8 cellular contexts compared by ENCODE assay signal in the genomic region with DNA sequence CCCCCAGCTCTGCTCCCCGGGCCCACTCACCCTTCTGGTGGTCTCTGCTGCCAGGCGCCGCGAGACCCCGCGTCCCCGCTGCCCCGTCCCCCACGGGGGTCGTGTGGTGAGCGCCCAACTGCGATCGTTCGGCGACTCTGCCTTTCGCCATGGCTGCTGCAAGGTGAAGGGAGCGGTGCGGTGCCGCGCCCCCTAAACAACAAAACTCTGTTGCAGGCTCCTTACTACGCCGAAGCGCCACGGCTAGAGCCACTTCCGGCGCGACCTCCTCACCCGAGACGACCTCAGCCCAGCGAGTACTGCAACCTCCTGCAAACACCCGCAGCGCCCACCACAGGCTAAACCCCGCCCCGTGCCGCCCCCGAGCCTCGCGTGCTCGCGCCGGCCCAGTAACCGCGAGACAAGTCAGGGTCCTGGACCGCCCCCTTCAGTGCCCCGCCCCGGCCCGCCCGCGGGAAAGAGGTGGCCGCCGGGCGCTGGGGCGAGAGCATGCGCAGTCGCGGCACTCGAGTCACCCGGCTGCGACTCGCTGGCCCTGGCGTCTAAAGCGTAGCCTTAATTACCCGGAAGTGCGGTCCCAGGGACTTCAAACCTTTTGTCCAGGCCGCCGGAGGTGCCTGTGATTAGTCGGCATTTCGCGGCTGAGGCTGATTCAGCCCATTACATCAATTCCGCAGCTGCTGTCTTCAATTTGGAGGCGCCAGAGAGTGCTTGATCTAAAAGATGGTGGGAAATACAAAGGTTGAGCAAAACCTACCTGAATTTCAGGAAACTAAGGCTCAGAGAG. TPM values are rescaled to one million over a fixed set of nuclear protein-coding genes. Genes with fewer than 3 reads are reported as not detected.
DNase-seq lines count a peak whose midpoint lies in the region; ATAC-seq, FAIRE-seq and TF ChIP-seq lines count a peak whose summit lies in the region.

A gene with protein sequence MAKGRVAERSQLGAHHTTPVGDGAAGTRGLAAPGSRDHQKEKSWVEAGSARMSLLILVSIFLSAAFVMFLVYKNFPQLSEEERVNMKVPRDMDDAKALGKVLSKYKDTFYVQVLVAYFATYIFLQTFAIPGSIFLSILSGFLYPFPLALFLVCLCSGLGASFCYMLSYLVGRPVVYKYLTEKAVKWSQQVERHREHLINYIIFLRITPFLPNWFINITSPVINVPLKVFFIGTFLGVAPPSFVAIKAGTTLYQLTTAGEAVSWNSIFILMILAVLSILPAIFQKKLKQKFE (minus strand): TSS at position 303 of the 787 bp plus-strand sequence. CDS start 152 bp downstream, at position 151.

- H3K9me2 ChIP-seq in OCI-LY7 (ENCODE audit: insufficient read depth, low read length), result no peaks in the 10 kb centered on the region

- CTCF ChIA-PET in OCI-LY7 (lab: Charles Lee; ENCODE audit: unreplicated experiment), result no interaction called here

- peaks cover 14% of the 10 kb centered on the region for H3K36me3 ChIP-seq in OCI-LY7 (ENCODE audit: insufficient read depth, low read length)
- H3K36me3 ChIP-seq in mucosa of descending colon (ENCODE audit: low read depth), result no peaks in the 10 kb centered on the region

- H3K4me3 ChIP-seq in OCI-LY7 (ENCODE audit: low read depth, low read length, poor library complexity, severe bottlenecking) (peak within 1 kb of the TSS; percentile 98), epithelial cell of esophagus (ENCODE audit: low read length) (peak within 1 kb of the TSS; percentile 77), mucosa of descending colon (peak within 1 kb of the TSS; percentile 74)

- peak within 1 kb of the TSS; percentile 98 for H3K4me2 ChIP-seq in OCI-LY7 (ENCODE audit: low read length)

- H3K9me3 ChIP-seq in OCI-LY7 (ENCODE audit: low read length) (no peaks in the 10 kb centered on the region), mucosa of descending colon (no peaks in the 10 kb centered on the region)

- ATAC-seq in GM21526 (IDR thresholded peaks at IDR 0.05; ENCODE audit: low FRiP score, unreplicated experiment), result peak; percentile 93
- ATAC-seq in mucosa of descending colon, result peak; percentile 97

- peaks cover 9% of the 10 kb centered on the region; the same call in 1 of the 2 replicates for H4K20me1 ChIP-seq in OCI-LY7 (ENCODE audit: insufficient read depth, low read length)

- POLR2A ChIA-PET in OCI-LY7 (lab: Charles Lee), result interaction anchor here (0.7 to 1.8 kb wide), 16 partner anchors 10 to 350 kb away, joined by 3 to 6 read pairs (median 4); a partner anchor contains a TSS

- H3K27ac ChIP-seq in OCI-LY7 (ENCODE audit: low read depth, low read length, poor library complexity, severe bottlenecking), result peak within 1 kb of the TSS; percentile 89

- TF ChIP-seq CTCF in D721Med (IDR thresholded peaks at IDR 0.05; ENCODE audit: insufficient read depth, missing control alignments) (peak; percentile 7), OCI-LY7 (conservative IDR thresholded peaks at IDR 0.05; ENCODE audit: low read length) (peak; percentile 40; the same call in 1 of the 2 replicates), epithelial cell of esophagus (IDR thresholded peaks at IDR 0.05; ENCODE audit: insufficient read depth, low read depth, low read length, missing control alignments) (peak; percentile 14), mucosa of descending colon (IDR thresholded peaks at IDR 0.05) (no peak)

- H2AFZ ChIP-seq in OCI-LY7 (ENCODE audit: low read length), result peak within 1 kb of the TSS; percentile 97

- peak; percentile 86 for DNase-seq in D721Med (ENCODE audit: insufficient read length, low spot score)
- DNase-seq in HuH-7.5 (ENCODE audit: low spot score), result peak; percentile 92
- DNase-seq in OCI-LY7 (ENCODE audit: low spot score), result peak; percentile 100
- DNase-seq in activated T-cell treated with anti-CD3 and anti-CD28 coated beads for 24 hours (ENCODE audit: low read depth), result peak; percentile 99
- DNase-seq in epithelial cell of esophagus (ENCODE audit: low read depth), result peak; percentile 99
- DNase-seq in mucosa of descending colon, result peak; percentile 98 to 99 (median 99)
- peak; percentile 100 for DNase-seq in stimulated activated CD8-positive, alpha-beta memory T cell treated with anti-CD3 and anti-CD28 coated beads, Interleukin-4, amount 100 ng/mL, for 24 hours (ENCODE audit: low read depth)

- H3K4me1 ChIP-seq in OCI-LY7 (ENCODE audit: insufficient read depth, low read length, poor library complexity, severe bottlenecking), result peaks cover 27% of the 10 kb centered on the region
- H3K4me1 ChIP-seq in mucosa of descending colon (ENCODE audit: low read depth), result peaks cover 20% of the 10 kb centered on the region

- FAIRE-seq in D721Med (lab: Jason Lieb, UNC), result no peak

- peaks cover 47% of the 10 kb centered on the region for H3K79me2 ChIP-seq in OCI-LY7 (ENCODE audit: insufficient read depth, low read depth, low read length)

- intact Hi-C loops in OCI-LY7 (cut with micrococcal nuclease; ENCODE audit: unreplicated experiment) (loop anchor here (1.0 to 5.0 kb wide), 4 partner anchors 70 to 350 kb away; a partner anchor contains a TSS), mucosa of descending colon (cut with DNase I, micrococcal nuclease) (loop anchor here in 1 of 2 donors (10.0 kb wide), 1 partner anchor 70 kb away; a partner anchor contains a TSS)

- no TSS peak for BruUV-seq in OCI-LY7 (replicated peaks; lab: Mats Ljungman, UMichigan)

RNA-seq across cellular contexts. Expression of the gene that starts here (rescaled TPM):
- total RNA-seq in OCI-LY7 (2014; rRNA removed; shearing (Covaris generic)), result 46.9 and 53.9 TPM in 2 replicates
- total RNA-seq in OCI-LY7 (2022), result 44.3 and 44.7 TPM in 2 replicates
- 10 to 100 TPM; 33.2 to 57.9 (median 54.0) TPM for total RNA-seq in mucosa of descending colon

Comparison
In these comparisons a context has a peak if more than half of its experiments do, and no peak if none do; other contexts are left out.
1. Peak in every context shown above with its lines: DNase-seq, ATAC-seq, H3K4me3 ChIP-seq and H3K27ac ChIP-seq.